Comparison of ENCODE assay signal across 20 cellular contexts in the genomic region with DNA sequence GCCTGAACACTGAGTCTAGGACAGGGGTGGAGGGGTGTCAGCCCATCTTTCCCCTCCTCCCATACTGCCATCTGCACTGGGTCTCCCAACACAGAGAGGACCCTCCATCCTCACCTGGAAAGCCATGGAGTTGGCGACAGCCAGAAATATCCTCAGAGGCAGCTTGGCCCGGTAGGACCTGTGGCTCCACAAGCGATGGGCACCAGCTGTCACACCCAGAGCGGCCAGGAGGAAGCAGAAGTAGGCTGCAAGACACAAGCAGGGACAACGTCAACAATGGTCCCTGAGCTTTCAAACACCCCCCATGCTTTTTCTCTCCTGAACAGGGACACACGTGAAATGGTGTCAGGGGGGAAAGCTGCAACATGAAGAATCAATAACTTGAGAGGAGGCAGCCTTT.
"Had no signal": no experiment of that assay in that cellular context is flagged by ENCODE, and none has a peak within 500 bp of the region (broad histone marks: within the 10 kb centered on the region; RNA-seq: fewer than 3 reads in every experiment).

No MANE protein-coding gene starts in this region.

- H3K4me1 ChIP-seq: colonic mucosa, upper lobe of left lung, uterus had no signal

- H3K36me3 ChIP-seq: colonic mucosa, neutrophil, suprapubic skin, tibial artery, upper lobe of left lung had no signal

- H3K4me3 ChIP-seq: colonic mucosa, heart left ventricle, lung, smooth muscle cell, suprapubic skin, tibial artery, upper lobe of left lung, uterus had no signal

- H3K4me2 ChIP-seq: smooth muscle cell had no signal

- H3K36me3 Mint-ChIP-seq: naive thymus-derived CD4-positive, alpha-beta T cell had no signal

- H3K27ac Mint-ChIP-seq: naive thymus-derived CD4-positive, alpha-beta T cell had no signal

- H3K4me3 Mint-ChIP-seq: naive thymus-derived CD4-positive, alpha-beta T cell; nephron progenitor cell had no signal

- H3K27ac ChIP-seq: colonic mucosa, heart left ventricle, neutrophil, suprapubic skin, tibial artery, upper lobe of left lung, uterus had no signal

- H3K27me3 ChIP-seq: colonic mucosa, heart left ventricle, neutrophil, suprapubic skin, tibial artery, upper lobe of left lung, uterus had no signal

- DNase-seq: colonic mucosa; dermis blood vessel endothelial cell; effector CD4-positive, alpha-beta T cell; foreskin melanocyte; heart left ventricle; hippocampal formation; left colon; left ventricle myocardium superior; midbrain; naive thymus-derived CD4-positive, alpha-beta T cell; nephron progenitor cell; stimulated activated CD4-positive, alpha-beta T cell treated with anti-CD3 and anti-CD28 coated beads, Interleukin-2, amount 100 ng/mL, for 48 hours; stimulated activated naive CD4-positive, alpha-beta T cell treated with Interleukin-2 at 50 U/mL for 16 hours; tibial artery; upper lobe of left lung; uterus had no signal
